In the genomic region with DNA sequence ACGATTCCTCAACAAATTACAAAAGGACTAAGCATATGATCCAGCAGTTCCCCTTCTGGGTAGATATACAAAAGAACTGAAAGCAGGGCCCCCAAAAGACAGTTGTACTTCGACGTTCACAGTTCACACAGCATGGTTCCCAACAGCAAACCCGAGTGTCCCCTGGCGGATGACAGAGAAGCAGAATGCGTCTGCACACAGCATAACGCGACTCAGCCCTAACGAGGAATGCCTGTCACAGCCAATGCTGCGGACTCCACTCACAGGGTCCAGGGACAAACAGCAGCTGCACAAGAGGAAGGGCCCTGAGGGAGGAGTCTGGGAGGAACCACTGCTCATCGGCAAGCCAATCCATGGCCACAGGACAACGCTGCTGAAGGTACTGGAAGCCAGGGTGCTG, we compare ENCODE assay signal across 10 cellular contexts.
DNase-seq lines count a peak whose midpoint lies in the region; ATAC-seq and TF ChIP-seq lines count a peak whose summit lies in the region.
"Had no signal": no experiment of that assay in that cellular context is flagged by ENCODE, and none has a peak within 500 bp of the region (broad histone marks: within the 10 kb centered on the region; RNA-seq: fewer than 3 reads in every experiment).

No MANE protein-coding gene starts in this region.

- peak overlapping the region; percentile 42 for H3K4me2 ChIP-seq in DND-41 (ENCODE audit: insufficient read depth, low read length)
- H3K4me2 ChIP-seq: smooth muscle cell had no signal

- H3K4me1 ChIP-seq in DND-41 (ENCODE audit: insufficient read depth, low read length) = peaks cover 70% of the 10 kb centered on the region
- H3K4me1 ChIP-seq in ectodermal cell (ENCODE audit: control insufficient read depth, insufficient read depth, low read length) = peaks cover 27% of the 10 kb centered on the region

- H4K20me1 ChIP-seq in DND-41 (ENCODE audit: insufficient read depth, low read length) = peaks cover 90% of the 10 kb centered on the region

- peak overlapping the region; percentile 19 for H3K9ac ChIP-seq in DND-41 (ENCODE audit: low read depth, low read length)

- peak overlapping the region; percentile 73 for H3K27ac Mint-ChIP-seq in neural crest cell (ENCODE audit: unreplicated experiment)

- H3K4me3 Mint-ChIP-seq in neural crest cell = no peak overlapping the region

- no peaks in the 10 kb centered on the region for H3K9me3 Mint-ChIP-seq in neural crest cell

- H3K27ac ChIP-seq in DND-41 (ENCODE audit: low read length) (peak overlapping the region; percentile 72), ectodermal cell (ENCODE audit: insufficient read depth, low read depth, low read length, poor library complexity, severe bottlenecking) (peak overlapping the region; percentile 33)

- no peak for TF ChIP-seq CTCF in DND-41 (IDR thresholded peaks at IDR 0.05; ENCODE audit: borderline replicate concordance, extremely low read depth, low read length, poor library complexity, severe bottlenecking)
- no peak for TF ChIP-seq CTCF in neural crest cell (conservative IDR thresholded peaks at IDR 0.05)

- no peak overlapping the region for H3K4me3 ChIP-seq in DND-41 (ENCODE audit: low read depth in 1 of 2, low read length in 2 of 2)
- H3K4me3 ChIP-seq in ectodermal cell (ENCODE audit: insufficient read depth, low read depth, low read length) = no peak overlapping the region
- H3K4me3 ChIP-seq: smooth muscle cell had no signal

- no peaks in the 10 kb centered on the region for H3K27me3 Mint-ChIP-seq in neural crest cell (ENCODE audit: low read depth)

- 82 to 83% methylated on average over 12 of the region's 12 CpGs for WGBS in ectodermal cell, 2 experiments

- ATAC-seq in DND-41 (ENCODE audit: insufficient read depth, low read depth) = no peak
- no peak for ATAC-seq in HG02981 (IDR thresholded peaks at IDR 0.05; ENCODE audit: unreplicated experiment)
- ATAC-seq in GM18867 (IDR thresholded peaks at IDR 0.05; ENCODE audit: unreplicated experiment) = no peak

- peaks cover 40% of the 10 kb centered on the region for H3K4me1 Mint-ChIP-seq in neural crest cell

- H3K9me3 ChIP-seq in DND-41 (ENCODE audit: insufficient read depth, low read length, severe bottlenecking) = no peaks in the 10 kb centered on the region
- no peaks in the 10 kb centered on the region for H3K9me3 ChIP-seq in ectodermal cell (ENCODE audit: control insufficient read depth, low read length)

- H3K36me3 ChIP-seq in DND-41 (ENCODE audit: insufficient read depth, low read length) = peaks cover 46% of the 10 kb centered on the region
- H3K36me3 ChIP-seq in ectodermal cell (ENCODE audit: control insufficient read depth, insufficient read depth, low read length) = no peaks in the 10 kb centered on the region

- H3K27me3 ChIP-seq in DND-41 (ENCODE audit: insufficient read depth, low read length, poor library complexity) (no peaks in the 10 kb centered on the region), ectodermal cell (ENCODE audit: control insufficient read depth, insufficient read depth, low read length, poor library complexity, severe bottlenecking) (no peaks in the 10 kb centered on the region)

- DNase-seq in DND-41 (no peak), NOMO-1 treated with DMSO at 0.1 percent for 48 hours (lab: John Stamatoyannopoulos, UW; ENCODE audit: unreplicated experiment) (peak; percentile 89), neural crest cell (ENCODE audit: low read depth, low spot score) (peak; percentile 27), NCI-H2196 treated with DMSO at 0.1 percent for 48 hours (lab: John Stamatoyannopoulos, UW; ENCODE audit: unreplicated experiment) (no peak)
- DNase-seq in stimulated activated CD4-positive, alpha-beta T cell treated with anti-CD3 and anti-CD28 coated beads, Interleukin-15, amount 100 ng/mL, for 24 hours = no peak
- DNase-seq: NCI-H1436 had no signal

- no peak overlapping the region for H2AFZ ChIP-seq in DND-41 (ENCODE audit: low read depth, low read length)

- no peaks in the 10 kb centered on the region for H3K36me3 Mint-ChIP-seq in neural crest cell (ENCODE audit: low read depth)

- H3K79me2 ChIP-seq in DND-41 (ENCODE audit: insufficient read depth, low read length) = peaks cover 99% of the 10 kb centered on the region

Comparison
In these comparisons a context has a peak if more than half of its experiments do, and no peak if none do; other contexts are left out.
1. DNase-seq: peak in NOMO-1 treated with DMSO at 0.1 percent for 48 hours (single experiment) and neural crest cell (single experiment); none in DND-41 (single experiment), stimulated activated CD4-positive, alpha-beta T cell treated with anti-CD3 and anti-CD28 coated beads, Interleukin-15, amount 100 ng/mL, for 24 hours (single experiment) and NCI-H2196 treated with DMSO at 0.1 percent for 48 hours (single experiment).